21 cellular contexts compared by ENCODE assay signal in the genomic region with DNA sequence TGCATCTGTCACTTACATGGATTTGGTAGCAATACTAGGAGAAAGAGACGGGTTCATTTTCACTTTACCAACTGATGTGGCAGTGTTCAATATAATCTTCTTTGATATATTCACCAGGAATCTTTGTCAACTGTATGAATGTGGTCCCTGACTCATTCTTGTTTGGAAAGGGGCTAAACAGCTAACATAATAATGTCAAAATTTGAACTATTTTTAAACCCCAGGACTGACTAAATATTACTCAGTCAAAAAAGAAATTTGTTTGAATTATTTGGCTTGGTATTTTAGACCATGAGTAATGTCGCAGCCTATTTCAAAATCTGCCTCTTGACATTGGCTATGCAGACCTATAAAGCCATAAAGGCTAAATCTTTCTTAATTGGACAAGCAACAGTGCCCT.
A peak's percentile ranks its signal among the peaks of the same experiment; 100 is the strongest.
DNase-seq lines count a peak whose midpoint lies in the region; ATAC-seq and TF ChIP-seq lines count a peak whose summit lies in the region.
"Had no signal": no experiment of that assay in that cellular context is flagged by ENCODE, and none has a peak within 500 bp of the region (broad histone marks: within the 10 kb centered on the region; RNA-seq: fewer than 3 reads in every experiment).

No MANE protein-coding gene starts in this region.

- intact Hi-C loops in left lung (cut with DNase I) (no loop called here), prostate gland (cut with DNase I) (no loop called here)

- TF ChIP-seq POLR2A in prostate gland (IDR thresholded peaks at IDR 0.05) = no peak
- TF ChIP-seq POLR2A in suprapubic skin (IDR thresholded peaks at IDR 0.05) = no peak

- H3K9me3 ChIP-seq in left lung (no peaks in the 10 kb centered on the region), thoracic aorta (no peaks in the 10 kb centered on the region), prostate gland (no peaks in the 10 kb centered on the region), suprapubic skin (no peaks in the 10 kb centered on the region)

- TF ChIP-seq CTCF in astrocyte of the spinal cord (IDR thresholded peaks at IDR 0.05; ENCODE audit: low read depth, low read length) (no peak), left lung (IDR thresholded peaks at IDR 0.05) (no peak), thoracic aorta (IDR thresholded peaks at IDR 0.05) (no peak), prostate gland (IDR thresholded peaks at IDR 0.05) (no peak), suprapubic skin (IDR thresholded peaks at IDR 0.05) (no peak)

- H3K27ac ChIP-seq in left lung (no peak overlapping the region), thoracic aorta (peak overlapping the region; percentile 73 to 76), prostate gland (no peak overlapping the region), suprapubic skin (no peak overlapping the region)
- H3K27ac ChIP-seq: RWPE1, skin epidermis had no signal

- H3K36me3 ChIP-seq in left lung (no peaks in the 10 kb centered on the region), thoracic aorta (no peaks in the 10 kb centered on the region), prostate gland (no peaks in the 10 kb centered on the region), suprapubic skin (no peaks in the 10 kb centered on the region)

- 84% methylated on average over 2 of the region's 2 CpGs for WGBS in prostate gland
- 72% methylated on average over 2 of the region's 2 CpGs for WGBS in suprapubic skin

- in situ Hi-C loops in astrocyte of the spinal cord (cut with HindIII; ENCODE audit: low sequenced_read_pairs) = no loop called here

- DNase-seq in HS-27A (ENCODE audit: low read depth) = peak; percentile 35
- DNase-seq in astrocyte of the spinal cord (ENCODE audit: low read depth, low spot score) = peak; percentile 50
- DNase-seq in left lung = no peak
- no peak for DNase-seq in thoracic aorta (ENCODE audit: low spot score)
- no peak for DNase-seq in Kasumi-1 (lab: John Stamatoyannopoulos, UW)
- no peak for DNase-seq in prostate gland (ENCODE audit: low spot score)
- no peak for DNase-seq in suprapubic skin (ENCODE audit: low spot score in 2 of 2)
- DNase-seq: activated CD4-positive, CD25-positive, alpha-beta regulatory T cell treated with anti-CD3 and anti-CD28 coated beads, Interleukin-2, amount 50 U/mL, for 72 hours; activated T-cell treated with anti-CD3 and anti-CD28 coated beads, Interleukin-2, amount 50 U/mL, for 4 hours; dermis blood vessel endothelial cell; HCEC 1CT; naive thymus-derived CD8-positive, alpha-beta T cell; NCI-H1105; NCI-H2081 treated with DMSO at 0.1 percent for 48 hours; NCI-H446 treated with DMSO at 0.1 percent for 48 hours; stimulated activated CD4-positive, alpha-beta T cell treated with anti-CD3 and anti-CD28 coated beads, Interleukin-4, amount 100 ng/mL, for 1 hour; stimulated activated naive CD8-positive, alpha-beta T cell treated with anti-CD3 and anti-CD28 coated beads, Interleukin-15, Interleukin-2, amounts not matched to agents 100 U/mL and 50 U/mL, for 24 hours; T1000 had no signal

- H3K4me3 ChIP-seq in astrocyte of the spinal cord (ENCODE audit: low read depth, low read length) = no peak overlapping the region
- no peak overlapping the region for H3K4me3 ChIP-seq in left lung
- peak overlapping the region; percentile 13 for H3K4me3 ChIP-seq in thoracic aorta
- no peak overlapping the region for H3K4me3 ChIP-seq in prostate gland
- H3K4me3 ChIP-seq in suprapubic skin = no peak overlapping the region
- H3K4me3 ChIP-seq: skin epidermis had no signal

- ATAC-seq in left lung (peak; percentile 15), thoracic aorta (ENCODE audit: insufficient number of reproducible peaks, low FRiP score, low read depth) (peak; percentile 68), HG02763 (IDR thresholded peaks at IDR 0.05; ENCODE audit: unreplicated experiment) (no peak)
- ATAC-seq: activated T-cell treated with anti-CD3 and anti-CD28 coated beads, Interleukin-2, amount 50 U/mL, for 4 hours; naive thymus-derived CD8-positive, alpha-beta T cell; stimulated activated naive CD8-positive, alpha-beta T cell treated with anti-CD3 and anti-CD28 coated beads, Interleukin-15, Interleukin-2, amounts not matched to agents 100 U/mL and 50 U/mL, for 24 hours had no signal

- H3K27me3 ChIP-seq in left lung = no peaks in the 10 kb centered on the region
- H3K27me3 ChIP-seq in thoracic aorta (replicated peaks; ENCODE audit: insufficient read depth) = no peaks in the 10 kb centered on the region
- no peaks in the 10 kb centered on the region for H3K27me3 ChIP-seq in prostate gland (replicated peaks; ENCODE audit: insufficient read depth)
- no peaks in the 10 kb centered on the region for H3K27me3 ChIP-seq in suprapubic skin

- no peak for TF ChIP-seq EP300 in suprapubic skin (IDR thresholded peaks at IDR 0.05)

- H3K4me1 ChIP-seq in left lung = no peaks in the 10 kb centered on the region
- H3K4me1 ChIP-seq in thoracic aorta (ENCODE audit: control insufficient read depth in 1 of 2, low read depth in 2 of 2) = peaks cover 16 to 31% of the 10 kb centered on the region in 2 donors
- no peaks in the 10 kb centered on the region for H3K4me1 ChIP-seq in prostate gland (replicated peaks)
- no peaks in the 10 kb centered on the region for H3K4me1 ChIP-seq in suprapubic skin

Comparison
In these comparisons a context has a peak if more than half of its experiments do, and no peak if none do; other contexts are left out.
1. DNase-seq: peak in HS-27A (single experiment) and astrocyte of the spinal cord (single experiment); none in left lung (0 of 2), thoracic aorta (single experiment), Kasumi-1 (0 of 2), prostate gland (single experiment) and suprapubic skin (0 of 2).
2. H3K27ac ChIP-seq: peak in thoracic aorta (2 of 2); none in left lung (0 of 2), prostate gland (0 of 2) and suprapubic skin (single experiment).